21 cellular contexts compared by ENCODE assay signal in genomic region chr20:56388882-56389281, GRCh38.
"Had no signal": no experiment of that assay in that cellular context is flagged by ENCODE, and none has a peak within 500 bp of the region (broad histone marks: within the 10 kb centered on the region; RNA-seq: fewer than 3 reads in every experiment).

No MANE protein-coding gene starts in this region.

- H3K4me3 ChIP-seq: colonic mucosa, lung, tibial artery had no signal

- H3K27me3 Mint-ChIP-seq: activated CD4-positive, alpha-beta T cell treated with anti-CD3 and anti-CD28 coated beads, Interleukin-2, amount 10 ng/mL, durations not matched to agents 7 days and 5 days; activated naive CD8-positive, alpha-beta T cell treated with anti-CD3 and anti-CD28 coated beads, Interleukin-2, amount 50 U/mL, for 24 hours; progenitor cell of endocrine pancreas had no signal

- DNase-seq: activated CD4-positive, alpha-beta T cell treated with anti-CD3 and anti-CD28 coated beads, Interleukin-2, amount 10 ng/mL, durations not matched to agents 7 days and 5 days; activated gamma-delta T cell; activated naive CD8-positive, alpha-beta T cell treated with anti-CD3 and anti-CD28 coated beads, Interleukin-2, amount 50 U/mL, for 24 hours; activated T-cell treated with anti-CD3 and anti-CD28 coated beads, Interleukin-2, amount 50 U/mL, for 1 hour; anterior cingulate cortex; central memory CD4-positive, alpha-beta T cell; colonic mucosa; erythroblast; head of caudate nucleus; kidney; stimulated activated naive CD8-positive, alpha-beta T cell treated with anti-CD3 and anti-CD28 coated beads, Interleukin-15, Interleukin-2, amounts not matched to agents 100 U/mL and 50 U/mL, for 24 hours; substantia nigra; SW 1271; T-helper 9 cell; tibial artery had no signal

- H3K9me3 ChIP-seq: colonic mucosa, tibial artery had no signal

- H3K4me3 Mint-ChIP-seq: activated naive CD8-positive, alpha-beta T cell treated with anti-CD3 and anti-CD28 coated beads, Interleukin-2, amount 50 U/mL, for 24 hours; mesothelial cell of epicardium had no signal

- H3K9me3 Mint-ChIP-seq: activated CD4-positive, alpha-beta T cell treated with anti-CD3 and anti-CD28 coated beads, Interleukin-2, amount 10 ng/mL, durations not matched to agents 7 days and 5 days; activated naive CD8-positive, alpha-beta T cell treated with anti-CD3 and anti-CD28 coated beads, Interleukin-2, amount 50 U/mL, for 24 hours; brain; mesothelial cell of epicardium; nephron had no signal

- H3K27me3 ChIP-seq: colonic mucosa, tibial artery had no signal

- H3K27ac ChIP-seq: colonic mucosa, tibial artery had no signal

- H3K27ac Mint-ChIP-seq: activated naive CD8-positive, alpha-beta T cell treated with anti-CD3 and anti-CD28 coated beads, Interleukin-2, amount 50 U/mL, for 24 hours; mesothelial cell of epicardium; nephron; progenitor cell of endocrine pancreas had no signal

- ATAC-seq: activated naive CD8-positive, alpha-beta T cell treated with anti-CD3 and anti-CD28 coated beads, Interleukin-2, amount 50 U/mL, for 24 hours; left lobe of liver; stimulated activated naive CD8-positive, alpha-beta T cell treated with anti-CD3 and anti-CD28 coated beads, Interleukin-15, Interleukin-2, amounts not matched to agents 100 U/mL and 50 U/mL, for 24 hours had no signal

- H3K36me3 ChIP-seq: colonic mucosa, tibial artery had no signal
